1 cellular context compared by ENCODE assay signal in the genomic region with DNA sequence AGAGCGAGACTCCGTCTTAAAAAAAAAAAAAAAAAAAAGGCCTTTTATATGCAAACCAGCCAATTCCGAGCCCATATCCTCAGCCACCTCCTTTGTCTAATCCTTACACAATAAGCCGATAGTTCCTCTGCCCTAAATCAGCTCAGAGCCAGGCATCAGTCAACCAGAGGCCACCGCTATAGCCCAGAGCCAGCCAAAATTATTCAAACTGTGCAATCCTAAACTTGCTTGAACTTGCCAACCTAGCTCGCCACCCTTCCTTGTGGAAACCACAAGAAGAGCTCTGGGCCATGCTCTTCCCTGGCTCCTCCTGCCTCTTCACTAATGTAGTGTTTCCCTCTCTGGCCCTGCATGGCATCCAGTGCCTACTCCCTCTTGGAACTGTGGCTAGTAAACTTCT.
TF ChIP-seq lines count a peak whose summit lies in the region.

No MANE protein-coding gene starts in this region.

TF ChIP-seq in SK-N-SH, 30 proteins besides CTCF, POLR2A, EP300 and RAD21 (continued from another document):
- TF ChIP-seq, protein P1, sequence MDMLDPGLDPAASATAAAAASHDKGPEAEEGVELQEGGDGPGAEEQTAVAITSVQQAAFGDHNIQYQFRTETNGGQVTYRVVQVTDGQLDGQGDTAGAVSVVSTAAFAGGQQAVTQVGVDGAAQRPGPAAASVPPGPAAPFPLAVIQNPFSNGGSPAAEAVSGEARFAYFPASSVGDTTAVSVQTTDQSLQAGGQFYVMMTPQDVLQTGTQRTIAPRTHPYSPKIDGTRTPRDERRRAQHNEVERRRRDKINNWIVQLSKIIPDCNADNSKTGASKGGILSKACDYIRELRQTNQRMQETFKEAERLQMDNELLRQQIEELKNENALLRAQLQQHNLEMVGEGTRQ (IDR thresholded peaks at IDR 0.05; ENCODE audit: borderline replicate concordance, low read depth, low read length): no peak
- no peak for TF ChIP-seq PBX3 (IDR thresholded peaks at IDR 0.05)
- no peak for TF ChIP-seq MAX (IDR thresholded peaks at IDR 0.05; ENCODE audit: low read depth)
- TF ChIP-seq EZH2phosphoT487 (IDR thresholded peaks at IDR 0.05; ENCODE audit: borderline replicate concordance, low read depth): no peak
- TF ChIP-seq GATA2 (CRISPR knock-in tag; IDR thresholded peaks at IDR 0.05): no peak
- no peak for TF ChIP-seq FOSL2 (IDR thresholded peaks at IDR 0.05; ENCODE audit: borderline replicate concordance, low read depth)
